ENCODE assay signal across 18 cellular contexts in the genomic region with DNA sequence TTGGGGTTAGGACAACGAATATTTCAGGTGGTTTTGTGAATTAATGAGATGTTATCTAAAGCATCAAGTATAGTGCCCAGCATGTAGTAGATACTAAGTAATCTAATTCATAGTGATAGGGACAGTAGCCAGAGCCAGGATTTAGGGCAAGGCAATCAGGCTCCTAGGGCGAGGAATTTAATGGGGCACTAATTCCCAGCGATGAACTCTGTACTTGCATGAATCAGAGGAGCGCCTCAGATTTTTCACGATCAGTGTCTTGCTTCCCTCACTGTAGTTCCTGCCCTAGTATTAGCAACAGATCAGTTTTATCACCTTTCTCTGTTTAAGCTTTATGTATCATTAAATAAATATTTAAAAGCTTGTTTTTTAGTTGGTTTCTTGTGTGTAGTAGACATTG. TPM values are rescaled to one million over a fixed set of nuclear protein-coding genes. Genes with fewer than 3 reads are reported as not detected.
A peak's percentile ranks its signal among the peaks of the same experiment; 100 is the strongest.
DNase-seq lines count a peak whose midpoint lies in the region; ATAC-seq and TF ChIP-seq lines count a peak whose summit lies in the region.
"Had no signal": no experiment of that assay in that cellular context is flagged by ENCODE, and none has a peak within 500 bp of the region (broad histone marks: within the 10 kb centered on the region; RNA-seq: fewer than 3 reads in every experiment).

No MANE protein-coding gene starts in this region.

- peak overlapping the region; percentile 68 for H3K4me3 Mint-ChIP-seq in CD4-positive, alpha-beta T cell
- H3K4me3 Mint-ChIP-seq in CD8-positive, alpha-beta memory T cell = peak overlapping the region in 4 of 7 donors; percentile 8 to 80 (median 45)
- peak overlapping the region; percentile 33 for H3K4me3 Mint-ChIP-seq in nephron progenitor cell
- H3K4me3 Mint-ChIP-seq: HFFc6 had no signal

- H3K27me3 Mint-ChIP-seq in CD4-positive, alpha-beta T cell = no peaks in the 10 kb centered on the region
- H3K27me3 Mint-ChIP-seq in CD8-positive, alpha-beta memory T cell = no peaks in the 10 kb centered on the region
- peaks cover 6% of the 10 kb centered on the region for H3K27me3 Mint-ChIP-seq in nephron progenitor cell (ENCODE audit: low read depth, poor library complexity)

- H3K27me3 ChIP-seq in CD4-positive, alpha-beta T cell (ENCODE audit: control insufficient read depth, insufficient read depth, low read length) = no peaks in the 10 kb centered on the region
- H3K27me3 ChIP-seq in CD8-positive, alpha-beta memory T cell (ENCODE audit: insufficient read depth, low read length, poor library complexity, severe bottlenecking) = no peaks in the 10 kb centered on the region
- H3K27me3 ChIP-seq in MM.1S (replicated peaks; ENCODE audit: insufficient read depth, low read length) = no peaks in the 10 kb centered on the region

- no peak overlapping the region for H3K4me3 ChIP-seq in CD8-positive, alpha-beta memory T cell (ENCODE audit: low read length)
- H3K4me3 ChIP-seq in OCI-LY7 (ENCODE audit: low read depth, low read length, poor library complexity, severe bottlenecking) = no peak overlapping the region
- H3K4me3 ChIP-seq in MM.1S (ENCODE audit: low read length) = no peak overlapping the region
- H3K4me3 ChIP-seq: SK-N-MC had no signal

- no peak for TF ChIP-seq CTCF in CD4-positive, alpha-beta T cell (IDR thresholded peaks at IDR 0.05)
- TF ChIP-seq CTCF in OCI-LY7 (conservative IDR thresholded peaks at IDR 0.05; ENCODE audit: low read length) (no peak), nephron progenitor cell (IDR thresholded peaks at IDR 0.05) (no peak), MM.1S (IDR thresholded peaks at IDR 0.05; ENCODE audit: low read length) (no peak)

- H3K4me1 Mint-ChIP-seq in CD4-positive, alpha-beta T cell (ENCODE audit: low read depth) = peaks cover 61% of the 10 kb centered on the region
- peaks cover 31 to 63% (median 59%) of the 10 kb centered on the region in 3 donors for H3K4me1 Mint-ChIP-seq in CD8-positive, alpha-beta memory T cell
- peaks cover 24% of the 10 kb centered on the region for H3K4me1 Mint-ChIP-seq in nephron progenitor cell

- intact Hi-C loops in CD4-positive, alpha-beta T cell (cut with DNase I, micrococcal nuclease) = loop anchor here (5.0 to 10.0 kb wide), 4 partner anchors 166 to 1951 kb away; a partner anchor contains a TSS
- intact Hi-C loops in OCI-LY7 (cut with micrococcal nuclease; ENCODE audit: unreplicated experiment) = no loop called here
- intact Hi-C loops in sciatic nerve (cut with DNase I) = no loop called here

- H3K36me3 Mint-ChIP-seq in CD4-positive, alpha-beta T cell (ENCODE audit: low read depth) = peaks cover 60% of the 10 kb centered on the region
- H3K36me3 Mint-ChIP-seq in CD8-positive, alpha-beta memory T cell = peaks cover 8 to 47% (median 9%) of the 10 kb centered on the region in 3 donors
- peaks cover 49% of the 10 kb centered on the region for H3K36me3 Mint-ChIP-seq in nephron progenitor cell (ENCODE audit: low read depth)

- H3K9me2 ChIP-seq in OCI-LY7 (ENCODE audit: insufficient read depth, low read length) = no peaks in the 10 kb centered on the region
- H3K9me2 ChIP-seq in MM.1S (replicated peaks; ENCODE audit: insufficient read depth, low read length) = no peaks in the 10 kb centered on the region

- H3F3A ChIP-seq in MM.1S (ENCODE audit: insufficient read depth, low read length) = no peaks in the 10 kb centered on the region

- no peak for DNase-seq in CD4-positive, alpha-beta T cell
- no peak for DNase-seq in CD8-positive, alpha-beta memory T cell
- no peak for DNase-seq in OCI-LY7 (ENCODE audit: low spot score)
- no peak for DNase-seq in nephron progenitor cell
- DNase-seq in sciatic nerve (ENCODE audit: low spot score) = no peak
- DNase-seq in MM.1S = no peak
- DNase-seq: AML-193, DMS79 treated with DMSO at 0.1 percent for 48 hours, HFFc6, MV-4-11, NCI-H1694 treated with DMSO at 0.1 percent for 48 hours, NCI-H2107, NCI-H510A, NCI-H748 treated with DMSO at 0.1 percent for 48 hours, SHP77 had no signal

- no TSS peak for BruUV-seq in OCI-LY7 (replicated peaks; lab: Mats Ljungman, UMichigan)

- POLR2A ChIA-PET in CD4-positive, alpha-beta T cell (lab: Charles Lee) = no interaction called here
- POLR2A ChIA-PET in CD8-positive, alpha-beta memory T cell (lab: Charles Lee) = no interaction called here
- POLR2A ChIA-PET in OCI-LY7 (lab: Charles Lee) = interaction anchor here (0.5 kb wide), 1 partner anchor 1187 kb away, joined by 3 read pairs; no protein-coding TSS in a partner anchor

- H3K36me3 ChIP-seq in CD8-positive, alpha-beta memory T cell (ENCODE audit: insufficient read depth, low read length) = peaks cover 15% of the 10 kb centered on the region
- H3K36me3 ChIP-seq in OCI-LY7 (ENCODE audit: insufficient read depth, low read length) (peaks cover 52% of the 10 kb centered on the region), MM.1S (replicated peaks; ENCODE audit: insufficient read depth, low read length) (no peaks in the 10 kb centered on the region; the same call in 1 of the 2 replicates)

- no peak overlapping the region for H3K9ac ChIP-seq in MM.1S (ENCODE audit: low read length)

- H3K4me2 ChIP-seq in OCI-LY7 (ENCODE audit: low read length) = peak overlapping the region; percentile 11; the same call in 1 of the 2 replicates
- no peak overlapping the region for H3K4me2 ChIP-seq in MM.1S (ENCODE audit: low read depth, low read length)

- H3K4me1 ChIP-seq in CD8-positive, alpha-beta memory T cell (ENCODE audit: insufficient read depth, low read length) = peaks cover 23% of the 10 kb centered on the region
- H3K4me1 ChIP-seq in OCI-LY7 (ENCODE audit: insufficient read depth, low read length, poor library complexity, severe bottlenecking) (peaks cover 17% of the 10 kb centered on the region), MM.1S (ENCODE audit: low read length) (peaks cover 4% of the 10 kb centered on the region)

- peaks cover 11% of the 10 kb centered on the region for H3K9me3 Mint-ChIP-seq in CD4-positive, alpha-beta T cell
- H3K9me3 Mint-ChIP-seq in CD8-positive, alpha-beta memory T cell = peaks cover 0 to 10% (median 6%) of the 10 kb centered on the region in 5 donors
- H3K9me3 Mint-ChIP-seq in nephron progenitor cell = peaks cover 22% of the 10 kb centered on the region

- CTCF ChIA-PET in CD4-positive, alpha-beta T cell (lab: Charles Lee) = no interaction called here
- CTCF ChIA-PET in CD8-positive, alpha-beta memory T cell (lab: Charles Lee) = no interaction called here
- CTCF ChIA-PET in OCI-LY7 (lab: Charles Lee; ENCODE audit: unreplicated experiment) = no interaction called here

- H3K27ac ChIP-seq in CD4-positive, alpha-beta T cell (ENCODE audit: low read depth, low read length) = no peak overlapping the region
- no peak overlapping the region for H3K27ac ChIP-seq in CD8-positive, alpha-beta memory T cell (ENCODE audit: low read depth, low read length)
- no peak overlapping the region for H3K27ac ChIP-seq in OCI-LY7 (ENCODE audit: low read depth, low read length, poor library complexity, severe bottlenecking)
- H3K27ac ChIP-seq in MM.1S (ENCODE audit: low read length) = no peak overlapping the region
- H3K27ac ChIP-seq: C4-2B had no signal

- ATAC-seq in CD4-positive, alpha-beta T cell (ENCODE audit: poor library complexity) = no peak
- ATAC-seq in sciatic nerve (no peak), HG03095 (IDR thresholded peaks at IDR 0.05; ENCODE audit: unreplicated experiment) (no peak)

- H3K27ac Mint-ChIP-seq in CD4-positive, alpha-beta T cell = peak overlapping the region; percentile 4
- peak overlapping the region in 3 of 8 donors; percentile 18 to 65 (median 44) for H3K27ac Mint-ChIP-seq in CD8-positive, alpha-beta memory T cell
- no peak overlapping the region for H3K27ac Mint-ChIP-seq in nephron progenitor cell
- H3K27ac Mint-ChIP-seq: HFFc6 had no signal

- H4K20me1 ChIP-seq in OCI-LY7 (ENCODE audit: insufficient read depth, low read length) (no peaks in the 10 kb centered on the region), MM.1S (ENCODE audit: insufficient read depth, low read length) (no peaks in the 10 kb centered on the region)

- H3K9me3 ChIP-seq in CD4-positive, alpha-beta T cell (ENCODE audit: control insufficient read depth, low read length) = peaks cover 9% of the 10 kb centered on the region
- H3K9me3 ChIP-seq in CD8-positive, alpha-beta memory T cell (ENCODE audit: low read length) = peaks cover 6% of the 10 kb centered on the region
- H3K9me3 ChIP-seq in OCI-LY7 (ENCODE audit: low read length) (peaks cover 17% of the 10 kb centered on the region), MM.1S (replicated peaks; ENCODE audit: insufficient read depth, low read length) (no peaks in the 10 kb centered on the region)

- H3K79me2 ChIP-seq in OCI-LY7 (ENCODE audit: insufficient read depth, low read depth, low read length) = peaks cover 13% of the 10 kb centered on the region; the same call in 1 of the 2 replicates
- H3K79me2 ChIP-seq in MM.1S (ENCODE audit: low read length) = peaks cover 15% of the 10 kb centered on the region

- H2AFZ ChIP-seq in OCI-LY7 (ENCODE audit: low read length) (no peak overlapping the region), MM.1S (ENCODE audit: low read length) (no peak overlapping the region)

RNA-seq across cellular contexts. Expression of a gene that starts 3.1 kb away (rescaled TPM):
- 10 to 100 TPM; 15.5 to 15.7 TPM for total RNA-seq in CD4-positive, alpha-beta T cell
- total RNA-seq in CD8-positive, alpha-beta memory T cell = 10 to 100 TPM; 31.1 to 35.1 TPM
- 30.2 TPM for polyA plus RNA-seq in CD8-positive, alpha-beta memory T cell
- 18.5 and 19.3 TPM in 2 replicates for total RNA-seq in OCI-LY7 (2014; rRNA removed; shearing (Covaris generic))
- total RNA-seq in OCI-LY7 (2022) (32.2 and 33.6 TPM in 2 replicates), sciatic nerve (18.1 TPM)

RNA-seq across cellular contexts. Expression of a gene that starts 53.7 kb away (rescaled TPM):
- 1 to 10 TPM; 3.0 to 3.7 TPM for total RNA-seq in CD4-positive, alpha-beta T cell
- total RNA-seq in CD8-positive, alpha-beta memory T cell = 1 to 10 TPM; 1.3 to 1.5 TPM
- 1.6 TPM for polyA plus RNA-seq in CD8-positive, alpha-beta memory T cell
- 1.2 and 3.6 TPM in 2 replicates for total RNA-seq in OCI-LY7 (2014; rRNA removed; shearing (Covaris generic))
- 12.6 and 13.2 TPM in 2 replicates for total RNA-seq in OCI-LY7 (2022)
- total RNA-seq in sciatic nerve = 7.6 TPM

Comparison
In these comparisons a context has a peak if more than half of its experiments do, and no peak if none do; other contexts are left out.
1. intact Hi-C loops: an anchor here in CD4-positive, alpha-beta T cell (5.0 to 10.0 kb wide); none called in OCI-LY7 and sciatic nerve.